Comparison of ENCODE assay signal across 16 cellular contexts in genomic region chr4:75189976-75190375, GRCh38.
A peak's percentile ranks its signal among the peaks of the same experiment; 100 is the strongest.
DNase-seq lines count a peak whose midpoint lies in the region; ATAC-seq and TF ChIP-seq lines count a peak whose summit lies in the region.
"Had no signal": no experiment of that assay in that cellular context is flagged by ENCODE, and none has a peak within 500 bp of the region (broad histone marks: within the 10 kb centered on the region; RNA-seq: fewer than 3 reads in every experiment).

No MANE protein-coding gene starts in this region.

- 46 to 48% methylated on average over 2 of the region's 2 CpGs for WGBS in testis, 2 donors

- H3K9me3 ChIP-seq in SK-N-MC (ENCODE audit: low read depth, low read length) (no peaks in the 10 kb centered on the region), testis (no peaks in the 10 kb centered on the region)

- H3K4me3 ChIP-seq in H7 (ENCODE audit: insufficient read depth, low read depth, low read length) (no peak overlapping the region), SK-N-MC (peak overlapping the region; percentile 57), testis (no peak overlapping the region)
- H3K4me3 ChIP-seq: GM23248 had no signal

- H3K36me3 ChIP-seq in H7 (replicated peaks; ENCODE audit: control insufficient read depth, insufficient read depth, low read length) = no peaks in the 10 kb centered on the region
- H3K36me3 ChIP-seq in SK-N-MC (ENCODE audit: insufficient read depth, low read length) = no peaks in the 10 kb centered on the region
- H3K36me3 ChIP-seq in testis (ENCODE audit: low read depth, missing control alignments) = no peaks in the 10 kb centered on the region

- H3K4me1 ChIP-seq in testis = no peaks in the 10 kb centered on the region

- H3K9ac ChIP-seq in SK-N-MC (ENCODE audit: insufficient read length) = no peak overlapping the region
- H3K9ac ChIP-seq: GM23248, KMS-11 had no signal

- DNase-seq in H7 (peak; percentile 19), SK-N-MC (ENCODE audit: low read depth, low spot score) (no peak), medulla oblongata (ENCODE audit: extremely low spot score) (peak; percentile 7), testis (peak; percentile 29), NCI-H345 (lab: John Stamatoyannopoulos, UW) (no peak), NCI-H345 treated with DMSO at 0.1 percent for 48 hours (lab: John Stamatoyannopoulos, UW; ENCODE audit: unreplicated experiment) (no peak)
- DNase-seq: CD8-positive, alpha-beta T cell; GF-D8; GM23248; HFFc6; NCI-H1092; NCI-H1694; NCI-H82; SHP77 had no signal

- intact Hi-C loops in testis (cut with DNase I; ENCODE audit: low total_unique reads) = no loop called here

- H3K27me3 ChIP-seq in H7 (ENCODE audit: control insufficient read depth, insufficient read depth, low read length) = no peaks in the 10 kb centered on the region
- H3K27me3 ChIP-seq in testis = no peaks in the 10 kb centered on the region

- H3K27ac ChIP-seq in SK-N-MC (peak overlapping the region; percentile 60; the same call in 1 of the 2 replicates), testis (peak overlapping the region in 1 of 2 donors; percentile 45)
- H3K27ac ChIP-seq: GM23248, KMS-11 had no signal

- no peak for TF ChIP-seq CTCF in testis (IDR thresholded peaks at IDR 0.05)

- no peak for TF ChIP-seq POLR2A in testis (IDR thresholded peaks at IDR 0.05)

- ATAC-seq in HG03378 (IDR thresholded peaks at IDR 0.05; ENCODE audit: unreplicated experiment) = no peak
- ATAC-seq: CD8-positive, alpha-beta T cell had no signal

Comparison
In these comparisons a context has a peak if more than half of its experiments do, and no peak if none do; other contexts are left out.
1. DNase-seq: peak in H7 (single experiment), medulla oblongata (single experiment) and testis (single experiment); none in SK-N-MC (single experiment), NCI-H345 (single experiment) and NCI-H345 treated with DMSO at 0.1 percent for 48 hours (single experiment).